ENCODE assay signal across 11 cellular contexts in the genomic region with DNA sequence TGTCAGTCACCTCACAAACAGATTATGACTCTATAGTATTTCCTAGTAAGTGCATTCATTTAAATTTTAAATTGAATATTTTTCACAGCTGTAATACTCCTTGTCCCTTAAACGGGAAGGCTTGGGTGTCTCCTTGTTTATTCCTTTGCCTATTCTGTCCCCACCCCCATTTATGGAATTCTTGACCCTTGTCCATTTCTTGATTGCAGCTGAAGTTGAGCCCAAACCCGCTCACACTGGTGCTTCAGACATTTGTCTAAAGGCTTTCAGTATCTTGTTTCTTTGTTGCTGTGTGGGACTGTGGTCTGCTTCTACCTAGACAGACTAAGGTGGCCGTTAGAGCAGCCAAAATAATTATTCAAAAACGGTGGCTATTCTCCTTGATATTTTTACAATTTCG.
DNase-seq lines count a peak whose midpoint lies in the region; ATAC-seq and TF ChIP-seq lines count a peak whose summit lies in the region.
"Had no signal": no experiment of that assay in that cellular context is flagged by ENCODE, and none has a peak within 500 bp of the region (broad histone marks: within the 10 kb centered on the region; RNA-seq: fewer than 3 reads in every experiment).

No MANE protein-coding gene starts in this region.

- H3K27me3 ChIP-seq in right cardiac atrium (ENCODE audit: control insufficient read depth, insufficient read depth): no peaks in the 10 kb centered on the region
- H3K27me3 ChIP-seq in ascending aorta: no peaks in the 10 kb centered on the region
- no peaks in the 10 kb centered on the region for H3K27me3 ChIP-seq in naive thymus-derived CD4-positive, alpha-beta T cell (ENCODE audit: control insufficient read depth in 2 of 2, insufficient read depth in 2 of 2, low read length in 2 of 2)
- H3K27me3 ChIP-seq in adrenal gland: no peaks in the 10 kb centered on the region

- peaks cover 4 to 14% (median 6%) of the 10 kb centered on the region in 5 donors for H3K36me3 Mint-ChIP-seq in naive thymus-derived CD4-positive, alpha-beta T cell

- 47% methylated on average over 5 of the region's 5 CpGs for WGBS in right cardiac atrium
- WGBS in adrenal gland, 4 donors: 76 to 86% (median 84%) methylated on average over 5 of the region's 5 CpGs

- ATAC-seq in right cardiac atrium (no peak), left cardiac atrium (no peak), HG02938 (IDR thresholded peaks at IDR 0.05; ENCODE audit: unreplicated experiment) (no peak)
- ATAC-seq in naive thymus-derived CD4-positive, alpha-beta T cell: no peak
- ATAC-seq: Panc1 had no signal

- POLR2A ChIA-PET in naive thymus-derived CD4-positive, alpha-beta T cell (lab: Charles Lee): interaction anchor here (4.4 kb wide), 1 partner anchor 9 kb away, joined by 21 read pairs; no protein-coding TSS in a partner anchor

- H3K36me3 ChIP-seq in ascending aorta (no peaks in the 10 kb centered on the region), adrenal gland (replicated peaks in 1 of 2) (no peaks in the 10 kb centered on the region)
- H3K36me3 ChIP-seq in naive thymus-derived CD4-positive, alpha-beta T cell (ENCODE audit: control insufficient read depth in 2 of 3, insufficient read depth in 3 of 3, low read length in 3 of 3): peaks cover 0 to 1% (median 0%) of the 10 kb centered on the region in 3 experiments

- intact Hi-C loops in right cardiac atrium (cut with DNase I) (loop anchor here in 1 of 4 donors (5.0 to 10.0 kb wide), 2 partner anchors 72 to 111 kb away; no protein-coding TSS in a partner anchor), left cardiac atrium (cut with DNase I) (loop anchor here in 1 of 2 donors (10.0 kb wide), 1 partner anchor 71 kb away; no protein-coding TSS in a partner anchor), ascending aorta (cut with DNase I) (loop anchor here (5.0 kb wide), 2 partner anchors 72 to 108 kb away; no protein-coding TSS in a partner anchor), adrenal gland (cut with DNase I) (no loop called here)
- intact Hi-C loops in naive thymus-derived CD4-positive, alpha-beta T cell (cut with micrococcal nuclease): loop anchor here (5.0 kb wide), 2 partner anchors 378 to 588 kb away; no protein-coding TSS in a partner anchor

- no peak for TF ChIP-seq POLR2A in adrenal gland (IDR thresholded peaks at IDR 0.05)

- CTCF ChIA-PET in naive thymus-derived CD4-positive, alpha-beta T cell (lab: Charles Lee): no interaction called here

- TF ChIP-seq CTCF in ascending aorta (IDR thresholded peaks at IDR 0.05) (no peak), adrenal gland (IDR thresholded peaks at IDR 0.05) (no peak)

- H3K4me3 ChIP-seq in right cardiac atrium (ENCODE audit: low read length) (no peak overlapping the region), ascending aorta (peak overlapping the region in 1 of 2 donors; percentile 38), adrenal gland (no peak overlapping the region)
- H3K4me3 ChIP-seq in naive thymus-derived CD4-positive, alpha-beta T cell (ENCODE audit: low read length): no peak overlapping the region

- H3K4me1 Mint-ChIP-seq in naive thymus-derived CD4-positive, alpha-beta T cell: peaks cover 40 to 84% (median 81%) of the 10 kb centered on the region in 7 donors

- no peak for DNase-seq in right cardiac atrium
- DNase-seq in left cardiac atrium: no peak
- no peak for DNase-seq in ascending aorta (ENCODE audit: low spot score in 2 of 2)
- DNase-seq in naive thymus-derived CD4-positive, alpha-beta T cell: no peak
- no peak for DNase-seq in KG1 (lab: John Stamatoyannopoulos, UW)
- no peak for DNase-seq in adrenal gland
- DNase-seq in NCI-H2227 (lab: John Stamatoyannopoulos, UW; ENCODE audit: unreplicated experiment): no peak
- DNase-seq: hippocampal formation, mesenchymal stem cell had no signal

- H3K4me3 Mint-ChIP-seq in naive thymus-derived CD4-positive, alpha-beta T cell: peak overlapping the region in 6 of 10 donors; percentile 30 to 91 (median 51)

- H3K9me3 Mint-ChIP-seq in naive thymus-derived CD4-positive, alpha-beta T cell: no peaks in the 10 kb centered on the region

- H3K4me1 ChIP-seq in right cardiac atrium (ENCODE audit: control insufficient read depth, insufficient read depth, low read length): no peaks in the 10 kb centered on the region
- H3K4me1 ChIP-seq in ascending aorta: peaks cover 2 to 33% of the 10 kb centered on the region in 2 donors
- H3K4me1 ChIP-seq in naive thymus-derived CD4-positive, alpha-beta T cell (ENCODE audit: control insufficient read depth in 2 of 2, insufficient read depth in 2 of 2, low read length in 2 of 2): peaks cover 17 to 60% of the 10 kb centered on the region in 2 donors
- H3K4me1 ChIP-seq in adrenal gland (replicated peaks in 1 of 2): peaks cover 0 to 15% of the 10 kb centered on the region in 2 donors

- H3K27ac ChIP-seq in right cardiac atrium (ENCODE audit: low read length) (peak overlapping the region; percentile 42), ascending aorta (peak overlapping the region; percentile 44 to 85), adrenal gland (no peak overlapping the region)
- H3K27ac ChIP-seq in naive thymus-derived CD4-positive, alpha-beta T cell (ENCODE audit: low read depth, low read length): peak overlapping the region; percentile 43

- H3K27ac Mint-ChIP-seq in naive thymus-derived CD4-positive, alpha-beta T cell: peak overlapping the region; percentile 44 to 98 (median 95)

- H3K9me3 ChIP-seq in right cardiac atrium (ENCODE audit: control insufficient read depth, low read length) (no peaks in the 10 kb centered on the region), ascending aorta (no peaks in the 10 kb centered on the region), adrenal gland (replicated peaks in 1 of 3) (no peaks in the 10 kb centered on the region)
- H3K9me3 ChIP-seq in naive thymus-derived CD4-positive, alpha-beta T cell (ENCODE audit: control insufficient read depth in 2 of 3, low read length in 3 of 3): no peaks in the 10 kb centered on the region

- no peaks in the 10 kb centered on the region for H3K27me3 Mint-ChIP-seq in naive thymus-derived CD4-positive, alpha-beta T cell

Comparison
In these comparisons a context has a peak if more than half of its experiments do, and no peak if none do; other contexts are left out.
1. H3K27ac ChIP-seq: peak in right cardiac atrium (single experiment), ascending aorta (2 of 2) and naive thymus-derived CD4-positive, alpha-beta T cell (single experiment); none in adrenal gland (0 of 5).
2. intact Hi-C loops: an anchor here in ascending aorta (5.0 kb wide) and naive thymus-derived CD4-positive, alpha-beta T cell (5.0 kb wide); none called in adrenal gland.